ENCODE assay signal across 24 cellular contexts in genomic region chr7:108997479-108997878, GRCh38.
DNase-seq lines count a peak whose midpoint lies in the region; ATAC-seq, FAIRE-seq and TF ChIP-seq lines count a peak whose summit lies in the region.
"Had no signal": no experiment of that assay in that cellular context is flagged by ENCODE, and none has a peak within 500 bp of the region (broad histone marks: within the 10 kb centered on the region; RNA-seq: fewer than 3 reads in every experiment).

No MANE protein-coding gene starts in this region.

- no peak overlapping the region for H3K14ac ChIP-seq in H1 (ENCODE audit: insufficient read length)

- no peak overlapping the region for H4K5ac ChIP-seq in H1 (ENCODE audit: insufficient read length, low read depth, low read length)

- H3K4me1 ChIP-seq in DND-41 (ENCODE audit: insufficient read depth, low read length) (no peaks in the 10 kb centered on the region), H1 (replicated peaks in 1 of 4; ENCODE audit: control insufficient read depth in 3 of 4, insufficient read depth in 4 of 4, low read length in 3 of 4) (0 out of 7 replicates have a peak, but pooled peaks cover 0 to 4% (median 0%) of the 10 kb centered on the region in 4 experiments), SJCRH30 (no peaks in the 10 kb centered on the region)
- H3K4me1 ChIP-seq: BE2C, BLaER1 had no signal

- H3K79me2 ChIP-seq in DND-41 (ENCODE audit: insufficient read depth, low read length) (no peaks in the 10 kb centered on the region), H1 (ENCODE audit: control insufficient read depth in 1 of 2, insufficient read depth in 2 of 2, low read length in 2 of 2) (no peaks in the 10 kb centered on the region)

- H3K23ac ChIP-seq in H1 (ENCODE audit: insufficient read length) = no peak overlapping the region

- H3K27ac ChIP-seq in DND-41 (ENCODE audit: low read length) (no peak overlapping the region), H1 (ENCODE audit: low read depth, low read length) (no peak overlapping the region), SJCRH30 (no peak overlapping the region)
- H3K27ac ChIP-seq: BLaER1 had no signal

- no peak overlapping the region for H2BK20ac ChIP-seq in H1 (ENCODE audit: low read length)

- no peak overlapping the region for H4K91ac ChIP-seq in H1 (replicated peaks; ENCODE audit: insufficient read length, low read length)

- TF ChIP-seq RAD21 in Ishikawa (IDR thresholded peaks at IDR 0.05; ENCODE audit: low read depth) (no peak), H1 (IDR thresholded peaks at IDR 0.05 in 1 of 2, conservative IDR thresholded peaks at IDR 0.05 in 1 of 2; ENCODE audit: low read depth in 2 of 2, low read length in 2 of 2) (no peak)

- no peaks in the 10 kb centered on the region for H4K20me1 ChIP-seq in DND-41 (ENCODE audit: insufficient read depth, low read length)
- H4K20me1 ChIP-seq in H1 (replicated peaks in 1 of 2; ENCODE audit: control insufficient read depth in 1 of 2, insufficient read depth in 2 of 2, low read length in 2 of 2) = no peaks in the 10 kb centered on the region
- H4K20me1 ChIP-seq: BLaER1 had no signal

- POLR2A ChIA-PET in H1 (lab: Charles Lee; ENCODE audit: partially characterized antibody) = no interaction called here

- 0 out of 2 replicates have a peak overlapping the region, but pooled peaks have one; percentile 13 for H2AFZ ChIP-seq in DND-41 (ENCODE audit: low read depth, low read length)
- no peak overlapping the region for H2AFZ ChIP-seq in H1 (ENCODE audit: low read length)

- H3K79me1 ChIP-seq in H1 (ENCODE audit: low read depth, low read length) = no peaks in the 10 kb centered on the region

- H3K56ac ChIP-seq in H1 (replicated peaks; ENCODE audit: insufficient read length, low read depth, low read length) = no peak overlapping the region

- no peak for FAIRE-seq in H1 (lab: Jason Lieb, UNC)
- FAIRE-seq: A204.1, G401.6, GM12891, GM19239 had no signal

- H3K9ac ChIP-seq in DND-41 (ENCODE audit: low read depth, low read length) (no peak overlapping the region), H1 (replicated peaks in 1 of 4; ENCODE audit: extremely low read depth in 1 of 4, low read depth in 3 of 4, low read length in 3 of 4) (no peak overlapping the region)
- H3K9ac ChIP-seq: BLaER1 had no signal

- TF ChIP-seq POLR2A in H1 (IDR thresholded peaks at IDR 0.05; ENCODE audit: control extremely low read depth in 1 of 2, low read depth in 2 of 2, low read length in 2 of 2) = no peak

- no peak overlapping the region for H3K4me2 ChIP-seq in DND-41 (ENCODE audit: insufficient read depth, low read length)
- no peak overlapping the region for H3K4me2 ChIP-seq in H1 (ENCODE audit: insufficient read depth in 1 of 2, low read depth in 2 of 2, low read length in 2 of 2)
- H3K4me2 ChIP-seq: BLaER1 had no signal

- no peak overlapping the region for H4K8ac ChIP-seq in H1 (ENCODE audit: extremely low read depth, insufficient read depth, low read length)

- no peaks in the 10 kb centered on the region for H3K9me3 ChIP-seq in DND-41 (ENCODE audit: insufficient read depth, low read length, severe bottlenecking)
- no peaks in the 10 kb centered on the region for H3K9me3 ChIP-seq in H1 (ENCODE audit: insufficient read depth in 2 of 2, low read depth in 1 of 2, low read length in 1 of 2)
- no peaks in the 10 kb centered on the region for H3K9me3 ChIP-seq in SJCRH30 (replicated peaks)
- H3K9me3 ChIP-seq: BE2C, BLaER1 had no signal

- TF ChIP-seq EP300 in Ishikawa (IDR thresholded peaks at IDR 0.05; ENCODE audit: borderline replicate concordance) (no peak), H1 (IDR thresholded peaks at IDR 0.05; ENCODE audit: borderline replicate concordance in 1 of 2, low read depth in 2 of 2, low read length in 2 of 2) (no peak)

- H2BK15ac ChIP-seq in H1 (ENCODE audit: low read length) = no peak overlapping the region

- DNase-seq in DND-41 (no peak), H1 (ENCODE audit: low read depth in 1 of 2, low spot score in 2 of 2) (no peak), SJCRH30 (no peak), medulla oblongata (ENCODE audit: extremely low spot score) (no peak)
- DNase-seq: 8988T; ACHN; BE2C; C1 segment of cervical spinal cord; CD4-positive, alpha-beta memory T cell; CD4-positive, CD25-positive, alpha-beta regulatory T cell; CD8-positive, alpha-beta memory T cell; COR-L47; DMS 273 treated with DMSO at 0.1 percent for 48 hours; DMS153; DMS53; DMS79; GF-D8 had no signal

- H3K4me3 ChIP-seq in DND-41 (ENCODE audit: low read depth in 1 of 2, low read length in 2 of 2) (no peak overlapping the region), H1 (ENCODE audit: extremely low read depth in 1 of 4, insufficient read depth in 2 of 4, low read depth in 3 of 4, low read length in 4 of 4) (no peak overlapping the region), SJCRH30 (no peak overlapping the region)
- H3K4me3 ChIP-seq: BLaER1 had no signal

- CTCF ChIA-PET in H1 (lab: Charles Lee; ENCODE audit: partially characterized antibody) = interaction anchor here (1.0 to 1.6 kb wide), 2 partner anchors 12 to 23 kb away, joined by 3 to 5 read pairs; no protein-coding TSS in a partner anchor

- H3K4ac ChIP-seq in H1 (replicated peaks; ENCODE audit: insufficient read length, low read depth, low read length) = no peak overlapping the region

- H2BK5ac ChIP-seq in H1 (ENCODE audit: low read depth, low read length) = no peak overlapping the region

- no peak overlapping the region for H2BK12ac ChIP-seq in H1 (ENCODE audit: low read depth, low read length)

- no peak for TF ChIP-seq CTCF in DND-41 (IDR thresholded peaks at IDR 0.05; ENCODE audit: borderline replicate concordance, extremely low read depth, low read length, poor library complexity, severe bottlenecking)
- TF ChIP-seq CTCF in H1 (IDR thresholded peaks at IDR 0.05; ENCODE audit: control extremely low read depth in 1 of 3, insufficient read depth in 1 of 3, low read depth in 1 of 3, low read length in 3 of 3) = no peak

- no peak overlapping the region for H2AK5ac ChIP-seq in H1 (ENCODE audit: low read depth, low read length)

- no peak for ATAC-seq in DND-41 (ENCODE audit: insufficient read depth, low read depth)
- ATAC-seq in HG02970 (IDR thresholded peaks at IDR 0.05; ENCODE audit: low FRiP score, unreplicated experiment) = no peak

- H3K27me3 ChIP-seq in DND-41 (ENCODE audit: insufficient read depth, low read length, poor library complexity) (no peaks in the 10 kb centered on the region), H1 (replicated peaks in 1 of 4; ENCODE audit: control insufficient read depth in 3 of 4, extremely low read depth in 1 of 4, insufficient read depth in 3 of 4, low read length in 3 of 4) (no peaks in the 10 kb centered on the region), SJCRH30 (no peaks in the 10 kb centered on the region)
- H3K27me3 ChIP-seq: BE2C, BLaER1 had no signal

- 96% methylated on average over 6 of the region's 6 CpGs; no CpG with 5 or more reads in 1 of the 2 experiments for WGBS in H1 (ENCODE audit: extremely low coverage in 1 of 2, insufficient coverage in 1 of 2, insufficient read length in 1 of 2, insufficient replicate concordance in 2 of 2, low coverage in 1 of 2, low lambda C conversion rate in 2 of 2, missing lambda C conversion rate in 1 of 2), 2 experiments

- no peaks in the 10 kb centered on the region for H3K23me2 ChIP-seq in H1 (ENCODE audit: low read depth, low read length)

- no peaks in the 10 kb centered on the region for H3K36me3 ChIP-seq in DND-41 (ENCODE audit: insufficient read depth, low read length)
- no peaks in the 10 kb centered on the region for H3K36me3 ChIP-seq in H1 (ENCODE audit: control insufficient read depth in 2 of 4, insufficient read depth in 4 of 4, low read length in 3 of 4)
- no peaks in the 10 kb centered on the region for H3K36me3 ChIP-seq in SJCRH30
- H3K36me3 ChIP-seq: BE2C, BLaER1 had no signal

- H2BK120ac ChIP-seq in H1 (replicated peaks; ENCODE audit: low read depth, low read length) = no peak overlapping the region

- H3K18ac ChIP-seq in H1 (ENCODE audit: extremely low read depth, low read length) = no peak overlapping the region

TF ChIP-seq in Ishikawa, 13 proteins besides CTCF, POLR2A, EP300 and RAD21:
- TF ChIP-seq CREB1 (IDR thresholded peaks at IDR 0.05; ENCODE audit: low read depth) (no peak), CEBPB (IDR thresholded peaks at IDR 0.05) (0 out of 2 replicates have a peak, but pooled peaks have one; percentile 15)

TF ChIP-seq in H1, 55 proteins besides CTCF, POLR2A, EP300 and RAD21:
- TF ChIP-seq CEBPB (IDR thresholded peaks at IDR 0.05; ENCODE audit: low read depth, low read length) = 0 out of 2 replicates have a peak, but pooled peaks have one; percentile 42
- TF ChIP-seq CTBP2 (IDR thresholded peaks at IDR 0.05; ENCODE audit: borderline replicate concordance, insufficient read depth, insufficient read length, low read length) = no peak
- TF ChIP-seq MAFK (IDR thresholded peaks at IDR 0.05; ENCODE audit: low read depth, low read length) = no peak
TF ChIP-seq in H1: peak in this region for 1.
